ENCODE assay signal across 9 cellular contexts in the genomic region with DNA sequence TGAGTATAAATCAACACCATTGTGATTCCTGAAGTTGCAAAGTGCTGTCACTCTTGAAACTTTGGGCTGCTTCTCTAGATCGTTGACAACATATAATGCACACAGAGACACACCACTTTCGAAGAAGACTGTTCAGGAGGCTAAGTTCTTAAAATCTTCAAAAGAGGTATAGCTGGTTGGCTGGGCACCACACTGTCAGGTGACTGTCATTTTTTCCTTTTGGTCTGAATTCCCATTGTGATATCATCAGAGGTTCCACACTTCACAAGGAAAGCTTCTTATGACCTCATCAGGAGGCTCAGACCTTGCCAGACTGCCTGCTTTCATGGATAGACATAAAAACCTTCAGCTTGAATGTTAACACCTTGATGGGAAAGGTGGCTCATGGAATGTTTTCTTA. TPM values are rescaled to one million over a fixed set of nuclear protein-coding genes. Genes with fewer than 3 reads are reported as not detected.
"Had no signal": no experiment of that assay in that cellular context is flagged by ENCODE, and none has a peak within 500 bp of the region (broad histone marks: within the 10 kb centered on the region; RNA-seq: fewer than 3 reads in every experiment).

A gene with protein sequence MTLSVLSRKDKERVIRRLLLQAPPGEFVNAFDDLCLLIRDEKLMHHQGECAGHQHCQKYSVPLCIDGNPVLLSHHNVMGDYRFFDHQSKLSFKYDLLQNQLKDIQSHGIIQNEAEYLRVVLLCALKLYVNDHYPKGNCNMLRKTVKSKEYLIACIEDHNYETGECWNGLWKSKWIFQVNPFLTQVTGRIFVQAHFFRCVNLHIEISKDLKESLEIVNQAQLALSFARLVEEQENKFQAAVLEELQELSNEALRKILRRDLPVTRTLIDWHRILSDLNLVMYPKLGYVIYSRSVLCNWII (plus strand): TSS at position 301 of the 400 bp plus-strand sequence. CDS start 150 bp downstream, outside the sequence.
A gene with protein sequence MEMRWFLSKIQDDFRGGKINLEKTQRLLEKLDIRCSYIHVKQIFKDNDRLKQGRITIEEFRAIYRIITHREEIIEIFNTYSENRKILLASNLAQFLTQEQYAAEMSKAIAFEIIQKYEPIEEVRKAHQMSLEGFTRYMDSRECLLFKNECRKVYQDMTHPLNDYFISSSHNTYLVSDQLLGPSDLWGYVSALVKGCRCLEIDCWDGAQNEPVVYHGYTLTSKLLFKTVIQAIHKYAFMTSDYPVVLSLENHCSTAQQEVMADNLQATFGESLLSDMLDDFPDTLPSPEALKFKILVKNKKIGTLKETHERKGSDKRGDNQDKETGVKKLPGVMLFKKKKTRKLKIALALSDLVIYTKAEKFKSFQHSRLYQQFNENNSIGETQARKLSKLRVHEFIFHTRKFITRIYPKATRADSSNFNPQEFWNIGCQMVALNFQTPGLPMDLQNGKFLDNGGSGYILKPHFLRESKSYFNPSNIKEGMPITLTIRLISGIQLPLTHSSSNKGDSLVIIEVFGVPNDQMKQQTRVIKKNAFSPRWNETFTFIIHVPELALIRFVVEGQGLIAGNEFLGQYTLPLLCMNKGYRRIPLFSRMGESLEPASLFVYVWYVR (minus strand): TSS at position 194 of the 400 bp plus-strand sequence. CDS start 641 bp downstream, outside the sequence.

- ATAC-seq: GM12878 had no signal

- DNase-seq: GDM1, GF-D8 had no signal

- H3K4me3 ChIP-seq: GM12878 had no signal

- FAIRE-seq: G401.6, GM12878, GM12891, GM12892, GM18507, GM19239 had no signal

RNA-seq across cellular contexts. Expression of the first gene that starts in this region (rescaled TPM):
- total RNA-seq: G401, GM12878 had no signal
- polyA plus RNA-seq: GM12878 had no signal

RNA-seq across cellular contexts. Expression of the second gene that starts in this region (rescaled TPM):
- total RNA-seq: G401, GM12878 had no signal
- polyA plus RNA-seq: GM12878 had no signal
